8 cellular contexts compared by ENCODE assay signal in genomic region chr7:92904292-92905131, GRCh38.
A peak's percentile ranks its signal among the peaks of the same experiment; 100 is the strongest.
DNase-seq lines count a peak whose midpoint lies in the region; ATAC-seq and TF ChIP-seq lines count a peak whose summit lies in the region.

No MANE protein-coding gene starts in this region.

- no peaks in the 10 kb centered on the region for H3K9me3 Mint-ChIP-seq in T-cell
- H3K9me3 Mint-ChIP-seq in natural killer cell treated with Interleukin-12 subunit alpha and Interleukin-12 subunit beta and Interleukin-15 and Interleukin-18, amount 100 ng/mL, for 72 hours, result peaks cover 9% of the 10 kb centered on the region

- no peaks in the 10 kb centered on the region for H3K36me3 ChIP-seq in body of pancreas (replicated peaks in 1 of 2; ENCODE audit: insufficient read depth in 1 of 2, low read depth in 2 of 2)

- no peak for TF ChIP-seq CTCF in body of pancreas (IDR thresholded peaks at IDR 0.05)

- no peaks in the 10 kb centered on the region for H3K36me3 Mint-ChIP-seq in T-cell
- peaks cover 32% of the 10 kb centered on the region for H3K36me3 Mint-ChIP-seq in natural killer cell treated with Interleukin-12 subunit alpha and Interleukin-12 subunit beta and Interleukin-15 and Interleukin-18, amount 100 ng/mL, for 72 hours

- no peaks in the 10 kb centered on the region for H3K9me3 ChIP-seq in body of pancreas

- no peak for TF ChIP-seq POLR2A in body of pancreas (IDR thresholded peaks at IDR 0.05)

- H3K4me3 ChIP-seq in body of pancreas, result no peak overlapping the region

- H3K4me1 ChIP-seq in body of pancreas, result no peaks in the 10 kb centered on the region

- ATAC-seq in HG03135 (IDR thresholded peaks at IDR 0.05; ENCODE audit: unreplicated experiment), result peak; percentile 93
- peak; percentile 100 for ATAC-seq in T-cell (replicated peaks in 1 of 4)
- peak; percentile 99 to 100 for ATAC-seq in natural killer cell treated with Interleukin-12 subunit alpha and Interleukin-12 subunit beta and Interleukin-15 and Interleukin-18, amount 100 ng/mL, for 72 hours
- no peak for ATAC-seq in body of pancreas

- CTCF ChIA-PET in T-cell (lab: Charles Lee), result interaction anchor here in 1 of 2 donors (0.6 to 1.1 kb wide), 2 partner anchors 72 to 253 kb away, joined by 3 read pairs; no protein-coding TSS in a partner anchor

- no peak overlapping the region for H3K27ac ChIP-seq in body of pancreas

- H3K4me3 Mint-ChIP-seq in T-cell, result no peak overlapping the region
- peak overlapping the region; percentile 75 for H3K4me3 Mint-ChIP-seq in natural killer cell treated with Interleukin-12 subunit alpha and Interleukin-12 subunit beta and Interleukin-15 and Interleukin-18, amount 100 ng/mL, for 72 hours

- peak; percentile 76 for DNase-seq in activated gamma-delta T cell treated with Interleukin-2 at 50 U/mL for 16 hours
- DNase-seq in activated gamma-delta T cell (lab: John Stamatoyannopoulos, UW), result no peak
- peak; percentile 34 to 67 (median 56) for DNase-seq in T-cell
- DNase-seq in activated naive CD8-positive, alpha-beta T cell treated with anti-CD3 and anti-CD28 coated beads, Interleukin-2, amount 50 U/mL, for 16 hours (ENCODE audit: low read depth, low spot score), result peak; percentile 77
- DNase-seq in natural killer cell treated with Interleukin-12 subunit alpha and Interleukin-12 subunit beta and Interleukin-15 and Interleukin-18, amount 100 ng/mL, for 72 hours (ENCODE audit: low spot score), result peak; percentile 97
- DNase-seq in body of pancreas, result no peak
- no peak for DNase-seq in cerebellum (ENCODE audit: low spot score)

- H3K27me3 Mint-ChIP-seq in T-cell, result peaks cover 0 to 2% of the 10 kb centered on the region in 2 donors
- H3K27me3 Mint-ChIP-seq in natural killer cell treated with Interleukin-12 subunit alpha and Interleukin-12 subunit beta and Interleukin-15 and Interleukin-18, amount 100 ng/mL, for 72 hours, result no peaks in the 10 kb centered on the region

- no peaks in the 10 kb centered on the region for H3K27me3 ChIP-seq in body of pancreas

- POLR2A ChIA-PET in T-cell (lab: Charles Lee), result no interaction called here

- intact Hi-C loops in body of pancreas (cut with DNase I), result no loop called here

- peaks cover 17 to 22% (median 18%) of the 10 kb centered on the region in 3 donors for H3K4me1 Mint-ChIP-seq in T-cell
- H3K4me1 Mint-ChIP-seq in natural killer cell treated with Interleukin-12 subunit alpha and Interleukin-12 subunit beta and Interleukin-15 and Interleukin-18, amount 100 ng/mL, for 72 hours (ENCODE audit: low read depth in 2 of 2), result peaks cover 36 to 40% of the 10 kb centered on the region in 2 donors

- WGBS in body of pancreas, 2 donors, result 60 to 65% methylated on average over 7 of the region's 7 CpGs

- peak overlapping the region in 1 of 2 donors; percentile 57 for H3K27ac Mint-ChIP-seq in T-cell
- peak overlapping the region; percentile 95 to 98 for H3K27ac Mint-ChIP-seq in natural killer cell treated with Interleukin-12 subunit alpha and Interleukin-12 subunit beta and Interleukin-15 and Interleukin-18, amount 100 ng/mL, for 72 hours

Comparison
In these comparisons a context has a peak if more than half of its experiments do, and no peak if none do; other contexts are left out.
1. DNase-seq: peak in activated gamma-delta T cell treated with Interleukin-2 at 50 U/mL for 16 hours (single experiment), T-cell (34 of 34), activated naive CD8-positive, alpha-beta T cell treated with anti-CD3 and anti-CD28 coated beads, Interleukin-2, amount 50 U/mL, for 16 hours (single experiment) and natural killer cell treated with Interleukin-12 subunit alpha and Interleukin-12 subunit beta and Interleukin-15 and Interleukin-18, amount 100 ng/mL, for 72 hours (single experiment); none in activated gamma-delta T cell (single experiment), body of pancreas (0 of 4) and cerebellum (single experiment).